Comparison of ENCODE assay signal across 10 cellular contexts in genomic region chr3:50388021-50388719, GRCh38. TPM values are rescaled to one million over a fixed set of nuclear protein-coding genes. Genes with fewer than 3 reads are reported as not detected.
DNase-seq lines count a peak whose midpoint lies in the region; ATAC-seq and TF ChIP-seq lines count a peak whose summit lies in the region.
"Had no signal": no experiment of that assay in that cellular context is flagged by ENCODE, and none has a peak within 500 bp of the region (broad histone marks: within the 10 kb centered on the region; RNA-seq: fewer than 3 reads in every experiment).

No MANE protein-coding gene starts in this region.

- H3K4me3 Mint-ChIP-seq in activated naive CD8-positive, alpha-beta T cell treated with anti-CD3 and anti-CD28 coated beads, Interleukin-2, amount 50 U/mL, for 24 hours = no peak overlapping the region
- no peak overlapping the region for H3K4me3 Mint-ChIP-seq in activated naive CD8-positive, alpha-beta T cell treated with anti-CD3 and anti-CD28 coated beads for 36 hours
- H3K4me3 Mint-ChIP-seq: central memory CD8-positive, alpha-beta T cell had no signal

- H3K9me2 ChIP-seq in OCI-LY1 (ENCODE audit: low read depth, low read length) = no peaks in the 10 kb centered on the region

- H3K4me1 Mint-ChIP-seq in activated naive CD8-positive, alpha-beta T cell treated with anti-CD3 and anti-CD28 coated beads, Interleukin-2, amount 50 U/mL, for 24 hours = peaks cover 5% of the 10 kb centered on the region
- peaks cover 3% of the 10 kb centered on the region for H3K4me1 Mint-ChIP-seq in activated naive CD8-positive, alpha-beta T cell treated with anti-CD3 and anti-CD28 coated beads for 36 hours

- H3K27me3 ChIP-seq in OCI-LY1 (ENCODE audit: insufficient read depth, low read length) = peaks cover 6% of the 10 kb centered on the region; the same call in 1 of the 2 replicates

- no peak overlapping the region for H3K27ac Mint-ChIP-seq in activated naive CD8-positive, alpha-beta T cell treated with anti-CD3 and anti-CD28 coated beads, Interleukin-2, amount 50 U/mL, for 24 hours
- H3K27ac Mint-ChIP-seq in activated naive CD8-positive, alpha-beta T cell treated with anti-CD3 and anti-CD28 coated beads for 36 hours = no peak overlapping the region

- no peaks in the 10 kb centered on the region for H3K9me3 ChIP-seq in OCI-LY1 (ENCODE audit: low read length)

- H3K36me3 Mint-ChIP-seq in activated naive CD8-positive, alpha-beta T cell treated with anti-CD3 and anti-CD28 coated beads, Interleukin-2, amount 50 U/mL, for 24 hours (ENCODE audit: low read depth) = no peaks in the 10 kb centered on the region
- H3K36me3 Mint-ChIP-seq in activated naive CD8-positive, alpha-beta T cell treated with anti-CD3 and anti-CD28 coated beads for 36 hours = no peaks in the 10 kb centered on the region

- H3K4me1 ChIP-seq in OCI-LY1 (ENCODE audit: insufficient read depth, low read length, severe bottlenecking) = no peaks in the 10 kb centered on the region

- ATAC-seq in activated naive CD8-positive, alpha-beta T cell treated with anti-CD3 and anti-CD28 coated beads, Interleukin-2, amount 50 U/mL, for 24 hours = peak; percentile 12
- ATAC-seq in GM18520 (IDR thresholded peaks at IDR 0.05; ENCODE audit: unreplicated experiment) = no peak
- ATAC-seq: left lobe of liver had no signal

- H3K9ac ChIP-seq in OCI-LY1 (ENCODE audit: low read length) = no peak overlapping the region

- H4K20me1 ChIP-seq in OCI-LY1 (ENCODE audit: insufficient read depth, low read length) = no peaks in the 10 kb centered on the region

- no peak overlapping the region for H3K4me3 ChIP-seq in OCI-LY1 (ENCODE audit: low read depth, low read length, poor library complexity, severe bottlenecking)

- no peaks in the 10 kb centered on the region for H3F3A ChIP-seq in OCI-LY1 (ENCODE audit: insufficient read depth, low read length)

- H3K36me3 ChIP-seq in OCI-LY1 (ENCODE audit: insufficient read depth, low read length) = no peaks in the 10 kb centered on the region

- no peak overlapping the region for H3K4me2 ChIP-seq in OCI-LY1 (ENCODE audit: low read length)

- no peak for TF ChIP-seq POLR2A in erythroblast (IDR thresholded peaks at IDR 0.05; ENCODE audit: low read length)

- H2AFZ ChIP-seq in OCI-LY1 (ENCODE audit: low read length) = no peak overlapping the region

- H3K79me2 ChIP-seq in OCI-LY1 (ENCODE audit: insufficient read depth, low read length) = no peaks in the 10 kb centered on the region

- DNase-seq in activated naive CD8-positive, alpha-beta T cell treated with anti-CD3 and anti-CD28 coated beads, Interleukin-2, amount 50 U/mL, for 24 hours = no peak
- no peak for DNase-seq in activated naive CD8-positive, alpha-beta T cell treated with anti-CD3 and anti-CD28 coated beads for 36 hours
- peak; percentile 30 to 32 for DNase-seq in erythroblast (lab: John Stamatoyannopoulos, UW)
- peak; percentile 9 for DNase-seq in superior temporal gyrus (ENCODE audit: extremely low spot score)
- no peak for DNase-seq in EL
- DNase-seq in HCEC 1CT = no peak

- H3K27me3 Mint-ChIP-seq in activated naive CD8-positive, alpha-beta T cell treated with anti-CD3 and anti-CD28 coated beads, Interleukin-2, amount 50 U/mL, for 24 hours = no peaks in the 10 kb centered on the region
- H3K27me3 Mint-ChIP-seq in activated naive CD8-positive, alpha-beta T cell treated with anti-CD3 and anti-CD28 coated beads for 36 hours = no peaks in the 10 kb centered on the region
- H3K27me3 Mint-ChIP-seq: central memory CD8-positive, alpha-beta T cell had no signal

- TF ChIP-seq CTCF in OCI-LY1 (IDR thresholded peaks at IDR 0.05; ENCODE audit: low read length) = peak; percentile 55

- H3K9me3 Mint-ChIP-seq in activated naive CD8-positive, alpha-beta T cell treated with anti-CD3 and anti-CD28 coated beads, Interleukin-2, amount 50 U/mL, for 24 hours = no peaks in the 10 kb centered on the region
- no peaks in the 10 kb centered on the region for H3K9me3 Mint-ChIP-seq in activated naive CD8-positive, alpha-beta T cell treated with anti-CD3 and anti-CD28 coated beads for 36 hours
- H3K9me3 Mint-ChIP-seq: central memory CD8-positive, alpha-beta T cell had no signal

- H3K27ac ChIP-seq in OCI-LY1 (ENCODE audit: low read depth, low read length, poor library complexity, severe bottlenecking) = no peak overlapping the region

RNA-seq across cellular contexts. Expression of gene TMEM115, which starts 28.8 kb away (rescaled TPM):
- 10 to 100 TPM; 19.0 to 20.2 TPM for total RNA-seq in activated naive CD8-positive, alpha-beta T cell treated with anti-CD3 and anti-CD28 coated beads for 36 hours

RNA-seq across cellular contexts. Expression of gene CYB561D2, which starts 37.5 kb away (rescaled TPM):
- 10 to 100 TPM; 19.4 to 19.5 TPM for total RNA-seq in activated naive CD8-positive, alpha-beta T cell treated with anti-CD3 and anti-CD28 coated beads for 36 hours

RNA-seq across cellular contexts. Expression of gene NPRL2, which starts 37.6 kb away (rescaled TPM):
- total RNA-seq in activated naive CD8-positive, alpha-beta T cell treated with anti-CD3 and anti-CD28 coated beads for 36 hours = 10 to 100 TPM; 41.1 to 43.8 TPM

RNA-seq across cellular contexts. Expression of gene ZMYND10, which starts 42.6 kb away (rescaled TPM):
- total RNA-seq in activated naive CD8-positive, alpha-beta T cell treated with anti-CD3 and anti-CD28 coated beads for 36 hours = under 1 TPM; 0.39 to 0.74 TPM

RNA-seq across cellular contexts. Expression of gene RASSF1, which starts 47.5 kb away (rescaled TPM):
- 10 to 100 TPM; 51.7 to 53.7 TPM for total RNA-seq in activated naive CD8-positive, alpha-beta T cell treated with anti-CD3 and anti-CD28 coated beads for 36 hours

Comparison
In these comparisons a context has a peak if more than half of its experiments do, and no peak if none do; other contexts are left out.
1. DNase-seq: peak in erythroblast (2 of 2) and superior temporal gyrus (single experiment); none in activated naive CD8-positive, alpha-beta T cell treated with anti-CD3 and anti-CD28 coated beads, Interleukin-2, amount 50 U/mL, for 24 hours (single experiment), activated naive CD8-positive, alpha-beta T cell treated with anti-CD3 and anti-CD28 coated beads for 36 hours (single experiment), EL (single experiment) and HCEC 1CT (single experiment).